Comparison of ENCODE assay signal across 8 cellular contexts in the genomic region with DNA sequence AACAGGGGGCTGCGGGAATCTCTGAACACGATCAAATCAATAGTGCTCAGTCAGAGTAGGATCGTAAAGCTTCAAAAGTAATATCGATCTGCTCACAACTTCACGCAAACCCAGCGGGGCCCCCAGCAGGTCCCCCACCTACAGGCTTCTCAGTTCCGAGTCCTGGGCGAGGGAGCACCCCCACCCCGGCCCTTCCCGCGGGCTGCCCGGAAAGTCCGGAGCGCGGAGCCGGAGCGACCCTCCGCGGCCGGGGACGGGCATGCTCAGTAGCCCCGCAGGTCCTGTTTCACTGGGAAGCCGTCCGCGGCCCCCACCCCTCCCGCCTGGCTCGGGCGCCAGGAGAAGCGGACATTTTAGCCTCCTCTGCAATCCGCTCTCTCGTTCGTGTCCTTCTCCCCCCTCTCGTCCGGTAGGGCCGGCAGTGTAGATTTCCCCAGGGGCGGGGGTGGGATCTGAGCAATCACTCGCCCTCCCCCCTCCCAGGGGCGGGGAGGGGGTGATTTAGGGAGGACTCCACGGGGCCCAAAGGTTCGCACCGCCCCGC. TPM values are rescaled to one million over a fixed set of nuclear protein-coding genes. Genes with fewer than 3 reads are reported as not detected.
A peak's percentile ranks its signal among the peaks of the same experiment; 100 is the strongest.
DNase-seq lines count a peak whose midpoint lies in the region; ATAC-seq and TF ChIP-seq lines count a peak whose summit lies in the region.

No MANE protein-coding gene starts in this region.

- CTCF ChIA-PET in mammary epithelial cell (lab: Charles Lee; ENCODE audit: low non-redundant PET), result interaction anchor here (0.6 to 0.7 kb wide), 3 partner anchors 15 to 152 kb away, joined by 3 to 4 read pairs (median 3); no protein-coding TSS in a partner anchor

- H2AFZ ChIP-seq in mammary epithelial cell (ENCODE audit: low read depth, low read length), result peak overlapping the region; percentile 90

- H3K27ac ChIP-seq in mammary epithelial cell (ENCODE audit: insufficient read depth, low read depth, low read length), result peak overlapping the region; percentile 63

- intact Hi-C loops in mammary epithelial cell (cut with micrococcal nuclease), result loop anchor here (1.0 to 10.0 kb wide), 6 partner anchors 19 to 301 kb away; a partner anchor contains a TSS
- intact Hi-C loops in sciatic nerve (cut with DNase I), result loop anchor here (10.0 kb wide), 1 partner anchor 141 kb away; no protein-coding TSS in a partner anchor

- H3K4me3 ChIP-seq in mammary epithelial cell (replicated peaks in 1 of 3; ENCODE audit: insufficient read depth in 1 of 3, low read depth in 2 of 3, low read length in 3 of 3) (peak overlapping the region; percentile 60 to 75 (median 63)), iPS-18c (ENCODE audit: insufficient read depth, low read depth, low read length) (peak overlapping the region; percentile 69)

- H4K20me1 ChIP-seq in mammary epithelial cell (ENCODE audit: insufficient read depth, low read length), result no peaks in the 10 kb centered on the region

- no peaks in the 10 kb centered on the region for H3K27me3 ChIP-seq in mammary epithelial cell (ENCODE audit: insufficient read depth, low read length)

- 14% methylated on average over 12 of the region's 42 CpGs for WGBS in mammary epithelial cell (ENCODE audit: low coverage, missing lambda C conversion rate)

- BruUV-seq in mammary epithelial cell (replicated peaks; lab: Mats Ljungman, UMichigan), result no TSS peak

- H3K79me2 ChIP-seq in mammary epithelial cell (ENCODE audit: insufficient read depth, low read length), result peaks cover 27% of the 10 kb centered on the region

- DNase-seq in ELF-1 (ENCODE audit: low read depth, low spot score), result peak; percentile 90
- peak; percentile 62 for DNase-seq in NCI-H1694 (lab: John Stamatoyannopoulos, UW)
- peak; percentile 84 for DNase-seq in T1000 (lab: John Stamatoyannopoulos, UW)
- peak; percentile 79 for DNase-seq in mammary epithelial cell
- DNase-seq in sciatic nerve (ENCODE audit: low spot score), result peak; percentile 93

- dilution Hi-C loops in mammary epithelial cell (cut with HindIII; ENCODE audit: low sequenced_read_pairs), result loop anchor here (10.0 kb wide), 1 partner anchor 51 kb away; no protein-coding TSS in a partner anchor

- peak overlapping the region; percentile 96 for H3K4me2 ChIP-seq in mammary epithelial cell (ENCODE audit: insufficient read depth, low read depth, low read length)

- H3K9me3 ChIP-seq in mammary epithelial cell (replicated peaks; ENCODE audit: insufficient read depth, low read length) (no peaks in the 10 kb centered on the region), iPS-18c (ENCODE audit: control insufficient read depth, insufficient read depth, low read length) (no peaks in the 10 kb centered on the region)

- peak in 1 of 2 donors; percentile 0 for TF ChIP-seq CTCF in mammary epithelial cell (conservative IDR thresholded peaks at IDR 0.05 in 1 of 2, IDR thresholded peaks at IDR 0.05 in 1 of 2; ENCODE audit: extremely low read depth in 1 of 2, insufficient read depth in 1 of 2, low read depth in 1 of 2, low read length in 2 of 2)

- no peaks in the 10 kb centered on the region for H3K36me3 ChIP-seq in mammary epithelial cell (ENCODE audit: insufficient read depth, low read length)

- ATAC-seq in HG02588 (IDR thresholded peaks at IDR 0.05; ENCODE audit: unreplicated experiment) (peak; percentile 30), sciatic nerve (peak; percentile 72), GM21529 (IDR thresholded peaks at IDR 0.05; ENCODE audit: unreplicated experiment) (no peak)

- in situ Hi-C loops in mammary epithelial cell (cut with MboI; ENCODE audit: low sequenced_read_pairs in 2 of 2), result loop anchor here in 1 of 2 donors (5.0 kb wide), 1 partner anchor 112 kb away; no protein-coding TSS in a partner anchor

- H3K4me1 ChIP-seq in mammary epithelial cell (ENCODE audit: insufficient read depth, low read length), result peaks cover 18% of the 10 kb centered on the region

- peak overlapping the region; percentile 76 for H3K9ac ChIP-seq in mammary epithelial cell (ENCODE audit: insufficient read depth, low read length)

RNA-seq across cellular contexts. Expression of a gene that starts 3.3 kb away (rescaled TPM):
- 10 to 100 TPM; 14.7 to 60.6 TPM for total RNA-seq in mammary epithelial cell
- 40.5 TPM for polyA plus RNA-seq in mammary epithelial cell
- polyA minus RNA-seq in mammary epithelial cell, result 89.9 TPM
- 64.7 TPM for total RNA-seq in sciatic nerve
